In genomic region chr1:149936076-149936991, GRCh38 we compare ENCODE assay signal across 7 cellular contexts. TPM values are rescaled to one million over a fixed set of nuclear protein-coding genes. Genes with fewer than 3 reads are reported as not detected.
DNase-seq lines count a peak whose midpoint lies in the region; ATAC-seq and TF ChIP-seq lines count a peak whose summit lies in the region.

MTMR11 (minus strand) TSS chr1:149936879; CDS start chr1:149936647, 232 bp downstream.

- TF ChIP-seq CTCF in HEK293 (tag by site-specific recombination; IDR thresholded peaks at IDR 0.05), result no peak
- no peak for TF ChIP-seq CTCF in osteocyte (IDR thresholded peaks at IDR 0.05)
- no peak for TF ChIP-seq CTCF in GM13977 (IDR thresholded peaks at IDR 0.05; ENCODE audit: extremely low read depth, insufficient read depth, missing control alignments)

- DNase-seq in T-helper 17 cell (no peak), fibroblast of peridontal ligament (ENCODE audit: extremely low read depth) (peak; percentile 39), osteocyte (ENCODE audit: extremely low spot score, unreplicated experiment) (no peak), GM13977 (ENCODE audit: low spot score) (no peak), NCI-H146 (lab: John Stamatoyannopoulos, UW) (no peak)

- H3K27me3 Mint-ChIP-seq in T-helper 17 cell (peaks cover 8% of the 10 kb centered on the region), osteocyte (ENCODE audit: unreplicated experiment) (no peaks in the 10 kb centered on the region)

- H3K27ac ChIP-seq in HEK293 (ENCODE audit: extremely low read depth, low read depth, low read length), result peak within 1 kb of the TSS; percentile 33

- peak within 1 kb of the TSS; percentile 79 for H3K27ac Mint-ChIP-seq in T-helper 17 cell
- peak within 1 kb of the TSS; percentile 71 for H3K27ac Mint-ChIP-seq in osteocyte (ENCODE audit: unreplicated experiment)

- CTCF ChIA-PET in HEK293 (lab: Yijun Ruan, JAX), result interaction anchor here (0.8 to 1.4 kb wide), 2 partner anchors 48 to 71 kb away, joined by 4 read pairs; a partner anchor contains a TSS

- no peak for ATAC-seq in T-helper 17 cell
- no peak for ATAC-seq in GM21360 (IDR thresholded peaks at IDR 0.05; ENCODE audit: unreplicated experiment)

- no peaks in the 10 kb centered on the region for H3K9me3 Mint-ChIP-seq in osteocyte (ENCODE audit: unreplicated experiment)

- H3K4me1 Mint-ChIP-seq in T-helper 17 cell, result peaks cover 18% of the 10 kb centered on the region
- peaks cover 52% of the 10 kb centered on the region for H3K4me1 Mint-ChIP-seq in osteocyte (ENCODE audit: unreplicated experiment)

- peaks cover 6% of the 10 kb centered on the region; the same call in 1 of the 2 replicates for H3K4me1 ChIP-seq in HEK293 (ENCODE audit: control insufficient read depth, insufficient read depth, low read length)

- peaks cover 0 to 24% of the 10 kb centered on the region in 2 experiments; a peak in 1 of 3 replicates for H3K36me3 ChIP-seq in HEK293 (ENCODE audit: control insufficient read depth in 2 of 2, insufficient read depth in 1 of 2, low read length in 2 of 2)

- peak within 1 kb of the TSS; percentile 57 for H3K4me3 ChIP-seq in HEK293 (ENCODE audit: low read depth, low read length)

- H3K36me3 Mint-ChIP-seq in T-helper 17 cell (ENCODE audit: low read depth), result peaks cover 1% of the 10 kb centered on the region
- H3K36me3 Mint-ChIP-seq in osteocyte (ENCODE audit: unreplicated experiment), result peaks cover 13% of the 10 kb centered on the region

- in situ Hi-C loops in GM13977 (cut with MboI; ENCODE audit: low pct_unique_long_range_greater_than_20kb, low sequenced_read_pairs, unreplicated experiment), result no loop called here

- H3K4me3 Mint-ChIP-seq in T-helper 17 cell (no peak within 1 kb of the TSS), osteocyte (ENCODE audit: unreplicated experiment) (peak within 1 kb of the TSS; percentile 86)

- no peaks in the 10 kb centered on the region for H3K9me3 ChIP-seq in HEK293 (ENCODE audit: control insufficient read depth, insufficient read depth, low read depth, low read length)
- no peaks in the 10 kb centered on the region for H3K9me3 ChIP-seq in T-helper 17 cell (ENCODE audit: control insufficient read depth, low read length, poor library complexity, severe bottlenecking)

- POLR2A ChIA-PET in HEK293 (lab: Yijun Ruan, JAX), result interaction anchor here (0.7 to 4.3 kb wide), 4 partner anchors 8 to 130 kb away, joined by 3 to 48 read pairs (median 14); partner anchors contain the start of gene SF3B4

TF ChIP-seq in HEK293, 187 proteins besides CTCF, POLR2A, EP300 and RAD21 (continues in another document):
- no peak for TF ChIP-seq ZNF548 (tag by site-specific recombination; IDR thresholded peaks at IDR 0.05)
- TF ChIP-seq SCRT2 (tag by site-specific recombination; IDR thresholded peaks at IDR 0.05), result no peak
- no peak for TF ChIP-seq REST (tag by site-specific recombination; IDR thresholded peaks at IDR 0.05)
- no peak for TF ChIP-seq ZBTB49 (tag by site-specific recombination; IDR thresholded peaks at IDR 0.05; ENCODE audit: low read depth)
- no peak for TF ChIP-seq ZNF202 (tag by site-specific recombination; IDR thresholded peaks at IDR 0.05; ENCODE audit: borderline replicate concordance)
- no peak for TF ChIP-seq ZNF214 (tag by site-specific recombination; IDR thresholded peaks at IDR 0.05; ENCODE audit: borderline replicate concordance)
- TF ChIP-seq ZNF37A (tag by site-specific recombination; IDR thresholded peaks at IDR 0.05), result no peak
- peak; percentile 61; the same call in 1 of the 2 replicates for TF ChIP-seq PATZ1 (tag by site-specific recombination; IDR thresholded peaks at IDR 0.05)
- TF ChIP-seq ZNF513 (tag by site-specific recombination; IDR thresholded peaks at IDR 0.05), result peak; percentile 26; the same call in 1 of the 2 replicates
- TF ChIP-seq ZNF174 (tag by site-specific recombination; IDR thresholded peaks at IDR 0.05), result no peak
- TF ChIP-seq YY1 (tag by site-specific recombination; IDR thresholded peaks at IDR 0.05), result no peak
- no peak for TF ChIP-seq ZNF792 (tag by site-specific recombination; IDR thresholded peaks at IDR 0.05)
- TF ChIP-seq ZFP37 (tag by site-specific recombination; IDR thresholded peaks at IDR 0.05), result no peak
- TF ChIP-seq ZNF133 (tag by site-specific recombination; IDR thresholded peaks at IDR 0.05), result no peak
- no peak for TF ChIP-seq ZNF266 (tag by site-specific recombination; IDR thresholded peaks at IDR 0.05; ENCODE audit: low read depth)
- no peak for TF ChIP-seq ZSCAN16 (tag by site-specific recombination; IDR thresholded peaks at IDR 0.05)
- no peak for TF ChIP-seq ZNF211 (tag by site-specific recombination; IDR thresholded peaks at IDR 0.05; ENCODE audit: low read depth)
- peak; percentile 45; the same call in 1 of the 2 replicates for TF ChIP-seq GLIS2 (tag by site-specific recombination; IDR thresholded peaks at IDR 0.05)
- no peak for TF ChIP-seq ZNF626 (tag by site-specific recombination; IDR thresholded peaks at IDR 0.05)
- no peak for TF ChIP-seq ZNF366 (tag by site-specific recombination; conservative IDR thresholded peaks at IDR 0.05)
- TF ChIP-seq GFI1B (tag by site-specific recombination; IDR thresholded peaks at IDR 0.05), result no peak

RNA-seq across cellular contexts. Expression of gene MTMR11, which starts in this region (rescaled TPM):
- total RNA-seq in T-helper 17 cell, result under 1 TPM; 0.35 to 0.73 TPM
- 13.5 and 14.8 TPM in 2 replicates for total RNA-seq in osteocyte
